Comparison of ENCODE assay signal across 1 cellular context in genomic region chr17:40474419-40475002, GRCh38.
TF ChIP-seq lines count a peak whose summit lies in the region.

No MANE protein-coding gene starts in this region.

TF ChIP-seq in HepG2, 621 proteins besides CTCF, POLR2A, EP300 and RAD21:
- TF ChIP-seq MYC (CRISPR knock-in tag; IDR thresholded peaks at IDR 0.05; ENCODE audit: borderline replicate concordance) (0 out of 2 replicates have a peak, but pooled peaks have one; percentile 20), RBM22 (optimal IDR thresholded peaks at IDR 0.05; ENCODE audit: low read length) (peak; percentile 51), SMAD3 (CRISPR knock-in tag; IDR thresholded peaks at IDR 0.05) (no peak), REL (CRISPR knock-in tag; conservative IDR thresholded peaks at IDR 0.05) (0 out of 2 replicates have a peak, but pooled peaks have one; percentile 10)
